10 cellular contexts compared by ENCODE assay signal in the genomic region with DNA sequence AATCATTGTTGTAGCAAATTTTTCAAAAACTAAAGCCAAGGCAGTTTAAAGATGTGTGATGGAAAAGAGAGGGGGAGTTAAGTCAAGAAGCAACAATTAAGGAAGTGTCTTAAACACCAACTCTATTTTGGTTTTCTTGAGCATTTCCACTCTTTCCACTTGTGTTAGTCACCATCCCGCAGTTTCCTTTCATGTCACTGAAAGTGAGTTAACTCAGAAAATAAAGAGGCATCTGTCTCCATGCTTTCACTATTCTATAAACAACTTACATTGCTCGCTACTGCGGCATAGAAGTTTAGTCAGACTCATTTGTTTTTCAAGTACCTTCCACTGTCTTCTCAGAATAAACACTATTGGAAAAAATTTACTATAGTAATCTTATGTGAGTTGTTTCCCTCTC.
DNase-seq lines count a peak whose midpoint lies in the region; ATAC-seq and TF ChIP-seq lines count a peak whose summit lies in the region.
"Had no signal": no experiment of that assay in that cellular context is flagged by ENCODE, and none has a peak within 500 bp of the region (broad histone marks: within the 10 kb centered on the region; RNA-seq: fewer than 3 reads in every experiment).

No MANE protein-coding gene starts in this region.

- H3K27ac ChIP-seq in osteoblast (ENCODE audit: low read depth, low read length) (no peak overlapping the region), substantia nigra (ENCODE audit: low read depth, low read length, poor library complexity, severe bottlenecking) (no peak overlapping the region)
- H3K27ac ChIP-seq: cardiac muscle cell, prostate gland had no signal

- no peaks in the 10 kb centered on the region for H3K36me3 ChIP-seq in osteoblast (ENCODE audit: insufficient read depth, low read length)
- H3K36me3 ChIP-seq: cardiac muscle cell, prostate gland had no signal

- H3K4me1 ChIP-seq in osteoblast (ENCODE audit: insufficient read depth, low read length) = no peaks in the 10 kb centered on the region
- H3K4me1 ChIP-seq: prostate gland had no signal

- intact Hi-C loops in Right ventricle myocardium superior (cut with DNase I) = no loop called here

- H3K9me3 ChIP-seq in osteoblast (ENCODE audit: low read depth, low read length) = no peaks in the 10 kb centered on the region
- H3K9me3 ChIP-seq: prostate gland had no signal

- DNase-seq in SKM-1 (lab: John Stamatoyannopoulos, UW; ENCODE audit: unreplicated experiment) (peak; percentile 57), osteoblast (ENCODE audit: insufficient read length, low spot score, missing footprints) (no peak), Right ventricle myocardium superior (no peak), substantia nigra (lab: John Stamatoyannopoulos, UW) (no peak), DMS53 treated with DMSO at 0.1 percent for 48 hours (lab: John Stamatoyannopoulos, UW; ENCODE audit: unreplicated experiment) (no peak)

- H3K79me2 ChIP-seq in osteoblast (ENCODE audit: insufficient read depth, low read length) = no peaks in the 10 kb centered on the region

- ATAC-seq in GM18867 (IDR thresholded peaks at IDR 0.05; ENCODE audit: unreplicated experiment) (peak; percentile 37), HG02938 (IDR thresholded peaks at IDR 0.05; ENCODE audit: unreplicated experiment) (peak; percentile 44), Right ventricle myocardium superior (ENCODE audit: poor library complexity) (no peak)
- ATAC-seq: activated CD4-positive, CD25-positive, alpha-beta regulatory T cell treated with anti-CD3 and anti-CD28 coated beads, Interleukin-2, amount 50 U/mL, for 24 hours had no signal

- peak overlapping the region; percentile 62 for H3K4me2 ChIP-seq in osteoblast (ENCODE audit: insufficient read depth, low read length)

- H3K4me3 ChIP-seq in osteoblast (ENCODE audit: insufficient read depth, low read length) = no peak overlapping the region
- H3K4me3 ChIP-seq: cardiac muscle cell, prostate gland had no signal

- no peak for TF ChIP-seq CTCF in osteoblast (IDR thresholded peaks at IDR 0.05; ENCODE audit: extremely low read depth, low read depth, low read length)

- H3K27me3 ChIP-seq in osteoblast (ENCODE audit: insufficient read depth, low read length) = no peaks in the 10 kb centered on the region
- H3K27me3 ChIP-seq: cardiac muscle cell had no signal

- H2AFZ ChIP-seq in osteoblast (ENCODE audit: low read length) = no peak overlapping the region

- no peaks in the 10 kb centered on the region for H4K20me1 ChIP-seq in osteoblast (ENCODE audit: insufficient read depth, low read length)
